In the genomic region with DNA sequence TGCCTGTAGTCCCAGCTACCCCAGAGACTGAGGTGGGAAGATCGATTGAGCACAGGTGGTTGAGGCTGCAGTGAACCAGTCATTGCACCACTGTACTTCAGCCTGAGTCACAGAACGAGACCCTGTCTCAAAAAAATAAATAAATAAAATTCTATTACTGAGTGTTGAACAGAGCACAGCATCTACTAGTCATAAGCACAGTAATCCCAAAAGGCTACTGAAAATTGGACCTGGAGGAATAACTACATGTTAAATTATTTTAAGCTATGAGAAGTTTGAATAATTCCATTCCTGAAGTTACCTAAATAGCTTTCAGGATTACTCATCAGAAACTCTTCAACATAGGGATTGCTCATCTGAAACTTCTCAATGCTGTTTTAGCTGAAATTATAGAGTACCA, we compare ENCODE assay signal across 23 cellular contexts. TPM values are rescaled to one million over a fixed set of nuclear protein-coding genes. Genes with fewer than 3 reads are reported as not detected.
DNase-seq lines count a peak whose midpoint lies in the region; ATAC-seq lines count a peak whose summit lies in the region.
"Had no signal": no experiment of that assay in that cellular context is flagged by ENCODE, and none has a peak within 500 bp of the region (broad histone marks: within the 10 kb centered on the region; RNA-seq: fewer than 3 reads in every experiment).

No MANE protein-coding gene starts in this region.

- H3K27ac ChIP-seq in GM23248 = no peak overlapping the region
- H3K27ac ChIP-seq in naive thymus-derived CD4-positive, alpha-beta T cell (ENCODE audit: low read depth, low read length) = no peak overlapping the region
- H3K27ac ChIP-seq: breast epithelium, dorsolateral prefrontal cortex, SJSA1 had no signal

- no peak overlapping the region for H3K4me3 Mint-ChIP-seq in naive thymus-derived CD4-positive, alpha-beta T cell
- H3K4me3 Mint-ChIP-seq: CD4-positive, CD25-positive, alpha-beta regulatory T cell; nephron; stimulated activated naive CD8-positive, alpha-beta T cell treated with anti-CD3 and anti-CD28 coated beads, Interleukin-15, Interleukin-2, amounts not matched to agents 100 ng/mL and 50 ng/mL, for 24 hours had no signal

- H3K79me2 ChIP-seq in GM23248 (ENCODE audit: insufficient read depth) = peaks cover 6% of the 10 kb centered on the region; the same call in 1 of the 2 replicates

- no peak overlapping the region for H2AFZ ChIP-seq in GM23248

- peaks cover 28% of the 10 kb centered on the region for H3F3A ChIP-seq in GM23248 (ENCODE audit: insufficient read depth)

- H3K27ac Mint-ChIP-seq in naive thymus-derived CD4-positive, alpha-beta T cell = peak overlapping the region in 1 of 9 donors; percentile 51
- H3K27ac Mint-ChIP-seq: CD4-positive, CD25-positive, alpha-beta regulatory T cell; nephron; stimulated activated naive CD8-positive, alpha-beta T cell treated with anti-CD3 and anti-CD28 coated beads, Interleukin-15, Interleukin-2, amounts not matched to agents 100 ng/mL and 50 ng/mL, for 24 hours had no signal

- H3K36me3 ChIP-seq in GM23248 (ENCODE audit: low read depth) = peaks cover 34% of the 10 kb centered on the region
- peaks cover 7 to 73% (median 8%) of the 10 kb centered on the region in 3 experiments for H3K36me3 ChIP-seq in naive thymus-derived CD4-positive, alpha-beta T cell (ENCODE audit: control insufficient read depth in 2 of 3, insufficient read depth in 3 of 3, low read length in 3 of 3)
- H3K36me3 ChIP-seq: breast epithelium had no signal

- peak overlapping the region; percentile 16 for H3K4me2 ChIP-seq in GM23248 (ENCODE audit: unreplicated experiment)

- no peak overlapping the region for H3K9ac ChIP-seq in GM23248

- intact Hi-C loops in naive thymus-derived CD4-positive, alpha-beta T cell (cut with micrococcal nuclease) = no loop called here

- no peaks in the 10 kb centered on the region for H3K27me3 ChIP-seq in GM23248 (replicated peaks; ENCODE audit: insufficient read depth)
- no peaks in the 10 kb centered on the region for H3K27me3 ChIP-seq in naive thymus-derived CD4-positive, alpha-beta T cell (ENCODE audit: control insufficient read depth in 2 of 2, insufficient read depth in 2 of 2, low read length in 2 of 2)
- H3K27me3 ChIP-seq: breast epithelium, dorsolateral prefrontal cortex, SJSA1 had no signal

- CTCF ChIA-PET in naive thymus-derived CD4-positive, alpha-beta T cell (lab: Charles Lee) = no interaction called here

- POLR2A ChIA-PET in naive thymus-derived CD4-positive, alpha-beta T cell (lab: Charles Lee) = no interaction called here

- DNase-seq in activated CD4-positive, alpha-beta T cell treated with anti-CD3 and anti-CD28 coated beads for 48 hours = peak; percentile 12
- no peak for DNase-seq in activated CD4-positive, alpha-beta T cell treated with anti-CD3 and anti-CD28 coated beads for 1 hour
- peak; percentile 73 for DNase-seq in GM23248
- DNase-seq in amniotic epithelial cell (ENCODE audit: low read depth) = peak; percentile 23
- peak; percentile 6 for DNase-seq in myocyte (ENCODE audit: low read depth)
- no peak for DNase-seq in naive thymus-derived CD4-positive, alpha-beta T cell
- DNase-seq: 8988T; activated naive CD4-positive, alpha-beta T cell treated with Interleukin-2 at 50 U/mL for 16 hours; CD4-positive, CD25-positive, alpha-beta regulatory T cell; DMS53; dorsolateral prefrontal cortex; glutamatergic neuron; Karpas-422; NCI-H1105 treated with DMSO at 0.1 percent for 48 hours; T-helper 9 cell had no signal

- no peaks in the 10 kb centered on the region for H3K9me3 ChIP-seq in GM23248 (ENCODE audit: low read depth)
- no peaks in the 10 kb centered on the region for H3K9me3 ChIP-seq in naive thymus-derived CD4-positive, alpha-beta T cell (ENCODE audit: control insufficient read depth in 2 of 3, low read length in 3 of 3)
- H3K9me3 ChIP-seq: breast epithelium, SJSA1 had no signal

- H3K4me1 ChIP-seq in GM23248 (ENCODE audit: insufficient read depth) = peaks cover 30% of the 10 kb centered on the region
- no peaks in the 10 kb centered on the region for H3K4me1 ChIP-seq in naive thymus-derived CD4-positive, alpha-beta T cell (ENCODE audit: control insufficient read depth in 2 of 2, insufficient read depth in 2 of 2, low read length in 2 of 2)
- H3K4me1 ChIP-seq: breast epithelium had no signal

- in situ Hi-C loops in GM23248 (cut with MboI) = no loop called here

- no peaks in the 10 kb centered on the region for H3K27me3 Mint-ChIP-seq in naive thymus-derived CD4-positive, alpha-beta T cell
- H3K27me3 Mint-ChIP-seq: CD4-positive, CD25-positive, alpha-beta regulatory T cell; stimulated activated naive CD8-positive, alpha-beta T cell treated with anti-CD3 and anti-CD28 coated beads, Interleukin-15, Interleukin-2, amounts not matched to agents 100 ng/mL and 50 ng/mL, for 24 hours had no signal

- H3K36me3 Mint-ChIP-seq in naive thymus-derived CD4-positive, alpha-beta T cell = peaks cover 11 to 64% (median 43%) of the 10 kb centered on the region in 5 donors

- no peaks in the 10 kb centered on the region for H3K9me3 Mint-ChIP-seq in naive thymus-derived CD4-positive, alpha-beta T cell
- H3K9me3 Mint-ChIP-seq: CD4-positive, CD25-positive, alpha-beta regulatory T cell; nephron; stimulated activated naive CD8-positive, alpha-beta T cell treated with anti-CD3 and anti-CD28 coated beads, Interleukin-15, Interleukin-2, amounts not matched to agents 100 ng/mL and 50 ng/mL, for 24 hours had no signal

- H3K4me1 Mint-ChIP-seq in naive thymus-derived CD4-positive, alpha-beta T cell = peaks cover 0 to 9% (median 2%) of the 10 kb centered on the region in 7 donors
- H3K4me1 Mint-ChIP-seq: nephron had no signal

- no peak for ATAC-seq in naive thymus-derived CD4-positive, alpha-beta T cell
- ATAC-seq in GM19455 (IDR thresholded peaks at IDR 0.05; ENCODE audit: unreplicated experiment) (no peak), GM21390 (IDR thresholded peaks at IDR 0.05; ENCODE audit: unreplicated experiment) (no peak)
- ATAC-seq: activated CD4-positive, CD25-positive, alpha-beta regulatory T cell treated with anti-CD3 and anti-CD28 coated beads, Interleukin-2, amount 50 U/mL, for 24 hours had no signal

- H3K4me3 ChIP-seq in GM23248 = no peak overlapping the region
- no peak overlapping the region for H3K4me3 ChIP-seq in naive thymus-derived CD4-positive, alpha-beta T cell (ENCODE audit: low read length)
- H3K4me3 ChIP-seq: breast epithelium, dorsolateral prefrontal cortex, lung, SJSA1 had no signal

- no peaks in the 10 kb centered on the region for H4K20me1 ChIP-seq in GM23248 (ENCODE audit: insufficient read depth)

- no peaks in the 10 kb centered on the region for H3K9me2 ChIP-seq in GM23248 (ENCODE audit: insufficient read depth)

- WGBS in GM23248 (ENCODE audit: low coverage in 1 of 2, low lambda C conversion rate in 2 of 2, missing lambda C conversion rate in 2 of 2), 2 experiments = 35 to 52% methylated on average over 2 of the region's 2 CpGs

RNA-seq across cellular contexts. Expression of a gene that starts 43.4 kb away (rescaled TPM):
- 29.2 and 32.9 TPM in 2 replicates for total RNA-seq in GM23248 (2014; rRNA removed; shearing (Covaris generic))
- polyA plus RNA-seq in GM23248 (2016; fragmentation: Nextera tagmentation; extraction: Ambion mirVana) = 30.1 and 31.2 TPM in 2 replicates
- 47.9 and 57.1 TPM in 2 replicates for total RNA-seq in myocyte
- polyA plus RNA-seq in myocyte (2012) = 18.7 TPM
- 10 to 100 TPM; 51.9 to 72.3 (median 67.0) TPM for total RNA-seq in naive thymus-derived CD4-positive, alpha-beta T cell
- 10 to 100 TPM; 43.3 to 44.1 TPM for polyA plus RNA-seq in naive thymus-derived CD4-positive, alpha-beta T cell

RNA-seq across cellular contexts. Expression of a gene that starts 55.8 kb away (rescaled TPM):
- 14.7 and 16.9 TPM in 2 replicates for total RNA-seq in GM23248 (2014; rRNA removed; shearing (Covaris generic))
- 12.1 and 12.3 TPM in 2 replicates for polyA plus RNA-seq in GM23248 (2016; fragmentation: Nextera tagmentation; extraction: Ambion mirVana)
- 11.2 and 11.3 TPM in 2 replicates for total RNA-seq in myocyte
- 8.3 TPM for polyA plus RNA-seq in myocyte (2012)
- total RNA-seq in naive thymus-derived CD4-positive, alpha-beta T cell = 10 to 100 TPM; 15.4 to 28.2 (median 20.8) TPM
- 10 to 100 TPM; 14.7 to 23.2 TPM for polyA plus RNA-seq in naive thymus-derived CD4-positive, alpha-beta T cell

Comparison
In these comparisons a context has a peak if more than half of its experiments do, and no peak if none do; other contexts are left out.
1. DNase-seq: peak in activated CD4-positive, alpha-beta T cell treated with anti-CD3 and anti-CD28 coated beads for 48 hours (single experiment), GM23248 (single experiment), amniotic epithelial cell (single experiment) and myocyte (single experiment); none in activated CD4-positive, alpha-beta T cell treated with anti-CD3 and anti-CD28 coated beads for 1 hour (single experiment) and naive thymus-derived CD4-positive, alpha-beta T cell (0 of 9).